30 cellular contexts compared by ENCODE assay signal in genomic region chr9:93624431-93624834, GRCh38. TPM values are rescaled to one million over a fixed set of nuclear protein-coding genes. Genes with fewer than 3 reads are reported as not detected.
DNase-seq lines count a peak whose midpoint lies in the region; ATAC-seq, FAIRE-seq and TF ChIP-seq lines count a peak whose summit lies in the region.
"Had no signal": no experiment of that assay in that cellular context is flagged by ENCODE, and none has a peak within 500 bp of the region (broad histone marks: within the 10 kb centered on the region; RNA-seq: fewer than 3 reads in every experiment).

No MANE protein-coding gene starts in this region.

- no peak overlapping the region for H2BK5ac ChIP-seq in H9 (ENCODE audit: insufficient read length, low read length)

- no peak overlapping the region for H2BK15ac ChIP-seq in H9 (ENCODE audit: low read depth, low read length)

- intact Hi-C loops in esophagus muscularis mucosa (cut with DNase I) = no loop called here

- H3K9ac ChIP-seq in H9 (ENCODE audit: extremely low read depth, insufficient read length, low read length) = no peak overlapping the region
- no peak overlapping the region for H3K9ac ChIP-seq in astrocyte (ENCODE audit: low read length)
- H3K9ac ChIP-seq: BLaER1 treated with 17β-estradiol and CSF1 and Interleukin-3, amounts not matched to agents 10 nM and 100 nM; GM23248 had no signal

- TF ChIP-seq CTCF in H9 (conservative IDR thresholded peaks at IDR 0.05) (no peak), astrocyte (IDR thresholded peaks at IDR 0.05; ENCODE audit: insufficient read depth, low read depth, low read length) (no peak), esophagus muscularis mucosa (IDR thresholded peaks at IDR 0.05) (no peak)

- H4K20me1 ChIP-seq in H9 (ENCODE audit: control insufficient read depth, insufficient read depth, insufficient read length) (peaks cover 4% of the 10 kb centered on the region), astrocyte (ENCODE audit: insufficient read depth, low read length) (peaks cover 73% of the 10 kb centered on the region)

- H3K9me3 ChIP-seq in H9 (ENCODE audit: control insufficient read depth, low read depth, low read length) (no peaks in the 10 kb centered on the region), astrocyte (ENCODE audit: insufficient read depth, low read depth, low read length) (peaks cover 7% of the 10 kb centered on the region), esophagus muscularis mucosa (peaks cover 0 to 11% (median 5%) of the 10 kb centered on the region in 4 donors)
- H3K9me3 ChIP-seq: Caco-2, HAP-1 had no signal

- H4K5ac ChIP-seq in H9 (ENCODE audit: insufficient read length, low read depth, low read length) = peak overlapping the region; percentile 2

- no peak overlapping the region for H3K27ac Mint-ChIP-seq in H9
- H3K27ac Mint-ChIP-seq in astrocyte (ENCODE audit: unreplicated experiment) = no peak overlapping the region
- H3K27ac Mint-ChIP-seq: CD4-positive, alpha-beta memory T cell; IgD-negative memory B cell had no signal

- FAIRE-seq in astrocyte (lab: Jason Lieb, UNC) (peak; percentile 37), urothelium cell line (lab: Jason Lieb, UNC) (peak; percentile 97)
- FAIRE-seq: A549, GM12892 had no signal

- H3K4ac ChIP-seq in H9 (ENCODE audit: low read depth, low read length) = no peak overlapping the region

- H3K27me3 Mint-ChIP-seq in H9 (ENCODE audit: low read depth) (no peaks in the 10 kb centered on the region), astrocyte (ENCODE audit: low read depth, unreplicated experiment) (no peaks in the 10 kb centered on the region)
- H3K27me3 Mint-ChIP-seq: CD4-positive, alpha-beta memory T cell; IgD-negative memory B cell had no signal

- H3K4me1 ChIP-seq in H9 (ENCODE audit: insufficient read depth, low read length) = no peaks in the 10 kb centered on the region
- no peaks in the 10 kb centered on the region for H3K4me1 ChIP-seq in astrocyte (ENCODE audit: insufficient read depth, low read length)
- peaks cover 18 to 39% (median 27%) of the 10 kb centered on the region in 4 donors for H3K4me1 ChIP-seq in esophagus muscularis mucosa
- H3K4me1 ChIP-seq: A549; BLaER1 treated with 17β-estradiol and CSF1 and Interleukin-3, amounts not matched to agents 10 nM and 100 nM; Caco-2; HAP-1; SJCRH30 had no signal

- H3K27ac ChIP-seq in H9 (ENCODE audit: insufficient read length, low read depth, low read length) = no peak overlapping the region
- no peak overlapping the region for H3K27ac ChIP-seq in astrocyte (ENCODE audit: low read depth, low read length)
- no peak overlapping the region for H3K27ac ChIP-seq in esophagus muscularis mucosa (replicated peaks in 1 of 4)
- H3K27ac ChIP-seq: A549; BLaER1 treated with 17β-estradiol and CSF1 and Interleukin-3, amounts not matched to agents 10 nM and 100 nM; GM23248; PC-9; SJCRH30 had no signal

- no peak overlapping the region for H3K56ac ChIP-seq in H9 (ENCODE audit: insufficient read length, low read depth, low read length)

- H2AK5ac ChIP-seq in H9 (ENCODE audit: insufficient read length, low read length) = no peak overlapping the region

- H2BK12ac ChIP-seq in H9 (ENCODE audit: insufficient read length, low read depth, low read length) = no peak overlapping the region

- no peak overlapping the region for H3K23ac ChIP-seq in H9 (ENCODE audit: insufficient read length, low read depth, low read length)

- H3K79me1 ChIP-seq in H9 (ENCODE audit: insufficient read depth, low read depth, low read length, poor library complexity, severe bottlenecking) = no peaks in the 10 kb centered on the region

- no peak for TF ChIP-seq POLR2A in esophagus muscularis mucosa (IDR thresholded peaks at IDR 0.05; ENCODE audit: low read depth)

- no peak overlapping the region for H4K91ac ChIP-seq in H9 (ENCODE audit: insufficient read length, low read depth, low read length)

- no peak overlapping the region for H2BK120ac ChIP-seq in H9 (ENCODE audit: low read depth, low read length, poor library complexity, severe bottlenecking)

- H3K79me2 ChIP-seq in H9 (ENCODE audit: insufficient read depth, low read length) (peaks cover 2% of the 10 kb centered on the region; the same call in 1 of the 2 replicates), astrocyte (ENCODE audit: insufficient read depth, low read length) (peaks cover 87% of the 10 kb centered on the region)

- H3K27me3 ChIP-seq in H9 (ENCODE audit: insufficient read depth, low read length) = 0 out of 2 replicates have a peak, but pooled peaks cover 2% of the 10 kb centered on the region
- no peaks in the 10 kb centered on the region for H3K27me3 ChIP-seq in astrocyte (ENCODE audit: insufficient read depth, low read length)
- H3K27me3 ChIP-seq in esophagus muscularis mucosa = no peaks in the 10 kb centered on the region
- H3K27me3 ChIP-seq: BLaER1 treated with 17β-estradiol and CSF1 and Interleukin-3, amounts not matched to agents 10 nM and 100 nM; SJCRH30 had no signal

- H3K4me3 Mint-ChIP-seq in H9 (no peak overlapping the region), astrocyte (ENCODE audit: unreplicated experiment) (no peak overlapping the region)
- H3K4me3 Mint-ChIP-seq: CD4-positive, alpha-beta memory T cell; IgD-negative memory B cell had no signal

- no peaks in the 10 kb centered on the region for H3K36me3 ChIP-seq in astrocyte (ENCODE audit: insufficient read depth, low read length)
- peaks cover 0 to under 1% (median 0%) of the 10 kb centered on the region in 4 donors for H3K36me3 ChIP-seq in esophagus muscularis mucosa
- H3K36me3 ChIP-seq: HAP-1, SJCRH30 had no signal

- no peak overlapping the region for H2BK20ac ChIP-seq in H9 (ENCODE audit: low read depth, low read length, poor library complexity, severe bottlenecking)

- H3T11ph ChIP-seq in H9 (ENCODE audit: low read length) = no peak overlapping the region

- no peak for TF ChIP-seq EP300 in esophagus muscularis mucosa (IDR thresholded peaks at IDR 0.05)

- no peak overlapping the region for H2AFZ ChIP-seq in H9 (ENCODE audit: low read length)
- H2AFZ ChIP-seq in astrocyte (ENCODE audit: low read depth, low read length) = no peak overlapping the region
- H2AFZ ChIP-seq: GM23248, PC-9 had no signal

- H3K4me2 ChIP-seq in H9 (ENCODE audit: insufficient read depth, insufficient read length, low read length) (no peak overlapping the region), astrocyte (ENCODE audit: low read length) (no peak overlapping the region)
- H3K4me2 ChIP-seq: A549; BLaER1 treated with 17β-estradiol and CSF1 and Interleukin-3, amounts not matched to agents 10 nM and 100 nM; PC-9 had no signal

- no peak for ATAC-seq in GM19328 (IDR thresholded peaks at IDR 0.05; ENCODE audit: unreplicated experiment)
- ATAC-seq: A549, Right ventricle myocardium inferior, SK-N-SH treated with all-trans-retinoic acid at 6 μM for 48 hours had no signal

- H4K8ac ChIP-seq in H9 (replicated peaks; ENCODE audit: insufficient read length, low read depth, low read length) = no peak overlapping the region

- WGBS in H9 (ENCODE audit: extremely low coverage, insufficient read length, low lambda C conversion rate) = 100% methylated on average over 5 of the region's 6 CpGs
- 77% methylated on average over 6 of the region's 6 CpGs for WGBS in esophagus muscularis mucosa

- no peaks in the 10 kb centered on the region for H3K23me2 ChIP-seq in H9 (ENCODE audit: insufficient read length, low read depth, low read length, poor library complexity, severe bottlenecking)

- H3K36me3 Mint-ChIP-seq in H9 (ENCODE audit: insufficient read depth in 1 of 3, low read depth in 3 of 3) (peaks cover 4 to 14% (median 14%) of the 10 kb centered on the region in 3 experiments; a peak in 6 of 7 replicates), astrocyte (ENCODE audit: low read depth, unreplicated experiment) (peaks cover 3% of the 10 kb centered on the region)
- H3K36me3 Mint-ChIP-seq: IgD-negative memory B cell had no signal

- H3K4me1 Mint-ChIP-seq in H9 (peaks cover 3 to 14% of the 10 kb centered on the region in 2 experiments; a peak in 3 of 4 replicates), astrocyte (ENCODE audit: low read depth, unreplicated experiment) (no peaks in the 10 kb centered on the region)

- no peak for DNase-seq in H9
- DNase-seq in astrocyte (ENCODE audit: low read depth) = no peak
- peak; percentile 50 for DNase-seq in esophagus muscularis mucosa (ENCODE audit: extremely low spot score)
- no peak for DNase-seq in urothelium cell line (ENCODE audit: low spot score)
- no peak for DNase-seq in mucosa of gallbladder (ENCODE audit: low spot score)
- DNase-seq in stimulated activated naive CD4-positive, alpha-beta T cell treated with Interleukin-2 at 50 U/mL for 16 hours (lab: John Stamatoyannopoulos, UW) = no peak
- DNase-seq: AML-193, Caco-2, DMS 273 treated with DMSO at 0.1 percent for 48 hours, DMS79, EL, GDM1, NCI-H1048, NCI-H1417, NCI-H1694, NCI-H2029 treated with DMSO at 0.1 percent for 48 hours, NCI-H446 treated with DMSO at 0.1 percent for 48 hours, NCI-H526, PC-9, SJCRH30 had no signal

- H3K9me3 Mint-ChIP-seq in H9 = peaks cover 6 to 16% of the 10 kb centered on the region in 2 experiments; a peak in 4 of 5 replicates
- peaks cover 5% of the 10 kb centered on the region for H3K9me3 Mint-ChIP-seq in astrocyte (ENCODE audit: unreplicated experiment)

- H3K4me3 ChIP-seq in astrocyte (ENCODE audit: insufficient read depth, low read depth, low read length) (no peak overlapping the region), esophagus muscularis mucosa (no peak overlapping the region)
- H3K4me3 ChIP-seq: A549; BLaER1 treated with 17β-estradiol and CSF1 and Interleukin-3, amounts not matched to agents 10 nM and 100 nM; GM23248; HAP-1; PC-9; SJCRH30 had no signal

- H3K18ac ChIP-seq in H9 (ENCODE audit: insufficient read length, low read depth, low read length) = no peak overlapping the region

- no peak overlapping the region for H3K14ac ChIP-seq in H9 (ENCODE audit: insufficient read depth, low read length)

RNA-seq across cellular contexts. Expression of gene PHF2, which starts 48.0 kb away (rescaled TPM):
- total RNA-seq in H9 (2021) = 17.4 and 18.8 TPM in 2 replicates
- 12.1 and 12.3 TPM in 2 replicates for total RNA-seq in astrocyte
- 10 to 100 TPM; 35.7 to 53.5 (median 43.2) TPM for total RNA-seq in esophagus muscularis mucosa
- 31.0 TPM for total RNA-seq in mucosa of gallbladder
